18 cellular contexts compared by ENCODE assay signal in the genomic region with DNA sequence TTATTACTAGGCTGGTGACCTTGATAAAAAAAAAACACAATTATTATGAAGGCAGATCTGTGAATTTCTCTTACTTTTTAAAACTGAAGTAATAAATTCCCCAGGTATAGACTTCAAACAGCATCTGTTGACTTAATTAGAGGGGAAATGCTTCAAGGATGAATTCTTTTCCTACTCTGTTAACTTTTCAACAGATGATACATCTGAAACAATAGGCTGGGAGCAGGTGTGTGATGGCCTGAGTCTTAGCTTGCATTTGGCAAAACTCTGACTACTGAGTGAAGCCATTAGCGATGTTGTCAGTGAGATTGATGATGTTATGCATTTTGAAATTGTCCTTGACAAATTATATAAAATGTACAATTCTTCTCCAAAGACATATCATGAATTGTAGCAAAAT. TPM values are rescaled to one million over a fixed set of nuclear protein-coding genes. Genes with fewer than 3 reads are reported as not detected.
DNase-seq lines count a peak whose midpoint lies in the region; ATAC-seq and TF ChIP-seq lines count a peak whose summit lies in the region.
"Had no signal": no experiment of that assay in that cellular context is flagged by ENCODE, and none has a peak within 500 bp of the region (broad histone marks: within the 10 kb centered on the region; RNA-seq: fewer than 3 reads in every experiment).

No MANE protein-coding gene starts in this region.

- H2BK5ac ChIP-seq in mesenchymal stem cell (ENCODE audit: low read depth, low read length, poor library complexity, severe bottlenecking) = peak overlapping the region; percentile 85

- H3K4me3 Mint-ChIP-seq in stimulated activated naive B cell treated with anti-CD40 and anti-IgM and Interleukin-4, amounts not matched to agents 10 μg/mL and 1 μg/mL and 100 μg/mL, for 72 hours = peak overlapping the region in 1 of 2 donors; percentile 10
- H3K4me3 Mint-ChIP-seq: activated naive CD8-positive, alpha-beta T cell treated with anti-CD3 and anti-CD28 coated beads, Interleukin-2, amount 50 U/mL, for 24 hours; activated T-helper 17 cell treated with anti-CD3 and anti-CD28 coated beads, Interleukin-2, amount 50 U/mL, for 72 hours had no signal

- no peaks in the 10 kb centered on the region for H3K79me1 ChIP-seq in mesenchymal stem cell (replicated peaks; ENCODE audit: low read length, poor library complexity, severe bottlenecking)

- DNase-seq in left ventricle myocardium inferior (no peak), cardiac septum (ENCODE audit: low spot score) (no peak), RWPE1 (ENCODE audit: low spot score) (no peak), mesenchymal stem cell (no peak), Kasumi-1 (lab: John Stamatoyannopoulos, UW) (no peak), LoVo (ENCODE audit: low spot score) (no peak)
- DNase-seq in stimulated activated naive B cell treated with anti-CD40 and anti-IgM and Interleukin-4, amounts not matched to agents 10 μg/mL and 1 μg/mL and 100 μg/mL, for 72 hours = no peak
- DNase-seq: activated CD4-positive, CD25-positive, alpha-beta regulatory T cell treated with anti-CD3 and anti-CD28 coated beads, Interleukin-2, amount 50 U/mL, for 72 hours; activated naive CD8-positive, alpha-beta T cell treated with anti-CD3 and anti-CD28 coated beads, Interleukin-2, amount 50 U/mL, for 24 hours; effector memory CD4-positive, alpha-beta T cell; NCI-H2029; right cardiac atrium; stimulated activated CD4-positive, alpha-beta T cell treated with anti-CD3 and anti-CD28 coated beads, Interleukin-1b, Interleukin-23, amount 100 ng/mL, for 48 hours had no signal

- CTCF ChIA-PET in RWPE1 (lab: Yijun Ruan, JAX) = interaction anchor here (0.5 kb wide), 1 partner anchor 144 kb away, joined by 4 read pairs; no protein-coding TSS in a partner anchor

- no peak overlapping the region for H3K9ac ChIP-seq in mesenchymal stem cell (ENCODE audit: low read length)

- peak overlapping the region in 1 of 2 experiments; percentile 82 for H3K18ac ChIP-seq in mesenchymal stem cell (ENCODE audit: low read depth in 1 of 2, low read length in 2 of 2)

- H3K27ac Mint-ChIP-seq in stimulated activated naive B cell treated with anti-CD40 and anti-IgM and Interleukin-4, amounts not matched to agents 10 μg/mL and 1 μg/mL and 100 μg/mL, for 72 hours = peak overlapping the region; percentile 75
- H3K27ac Mint-ChIP-seq: activated naive CD8-positive, alpha-beta T cell treated with anti-CD3 and anti-CD28 coated beads, Interleukin-2, amount 50 U/mL, for 24 hours; activated T-helper 17 cell treated with anti-CD3 and anti-CD28 coated beads, Interleukin-2, amount 50 U/mL, for 72 hours had no signal

- peak overlapping the region in 1 of 2 experiments; percentile 100 for H2BK12ac ChIP-seq in mesenchymal stem cell (ENCODE audit: low read length in 2 of 2)

- H3K36me3 Mint-ChIP-seq in stimulated activated naive B cell treated with anti-CD40 and anti-IgM and Interleukin-4, amounts not matched to agents 10 μg/mL and 1 μg/mL and 100 μg/mL, for 72 hours = peaks cover 0 to 4% of the 10 kb centered on the region in 2 donors

- no peak overlapping the region for H4K91ac ChIP-seq in mesenchymal stem cell (ENCODE audit: low read length)

- H3K36me3 ChIP-seq in left ventricle myocardium inferior = no peaks in the 10 kb centered on the region
- H3K36me3 ChIP-seq in mesenchymal stem cell (ENCODE audit: control insufficient read depth in 1 of 2, insufficient read depth in 2 of 2, low read depth in 1 of 2, low read length in 2 of 2) = no peaks in the 10 kb centered on the region

- H2BK15ac ChIP-seq in mesenchymal stem cell (ENCODE audit: low read depth, poor library complexity, severe bottlenecking) = no peak overlapping the region

- ATAC-seq in stimulated activated naive B cell treated with anti-CD40 and anti-IgM and Interleukin-4, amounts not matched to agents 10 μg/mL and 1 μg/mL and 100 μg/mL, for 72 hours (replicated peaks) = no peak
- ATAC-seq in GM19351 (IDR thresholded peaks at IDR 0.05; ENCODE audit: unreplicated experiment) = no peak
- ATAC-seq: activated T-helper 17 cell treated with anti-CD3 and anti-CD28 coated beads, Interleukin-2, amount 50 U/mL, for 72 hours; HCT116 had no signal

- no peak overlapping the region for H4K8ac ChIP-seq in mesenchymal stem cell (ENCODE audit: low read length)

- peak overlapping the region; percentile 55 for H2BK120ac ChIP-seq in mesenchymal stem cell (ENCODE audit: low read depth, low read length)

- H2AK5ac ChIP-seq in mesenchymal stem cell (ENCODE audit: low read length, severe bottlenecking) = peak overlapping the region; percentile 84

- POLR2A ChIA-PET in RWPE1 (lab: Yijun Ruan, JAX; ENCODE audit: low non-redundant PET) = no interaction called here

- H3K27me3 ChIP-seq in left ventricle myocardium inferior (ENCODE audit: low read depth) (no peaks in the 10 kb centered on the region), mesenchymal stem cell (ENCODE audit: control insufficient read depth in 1 of 2, insufficient read depth in 1 of 2, low read length in 2 of 2) (no peaks in the 10 kb centered on the region)
- H3K27me3 ChIP-seq: hepatocyte had no signal

- H3K9me3 ChIP-seq in left ventricle myocardium inferior (replicated peaks) (peaks cover 9% of the 10 kb centered on the region), mesenchymal stem cell (ENCODE audit: control insufficient read depth, low read length) (no peaks in the 10 kb centered on the region)

- H3K14ac ChIP-seq in mesenchymal stem cell (ENCODE audit: low read length in 2 of 2) = no peak overlapping the region

- H3K9me3 Mint-ChIP-seq in stimulated activated naive B cell treated with anti-CD40 and anti-IgM and Interleukin-4, amounts not matched to agents 10 μg/mL and 1 μg/mL and 100 μg/mL, for 72 hours = peaks cover 10 to 11% of the 10 kb centered on the region in 2 donors
- H3K9me3 Mint-ChIP-seq: activated naive CD8-positive, alpha-beta T cell treated with anti-CD3 and anti-CD28 coated beads, Interleukin-2, amount 50 U/mL, for 24 hours; activated T-helper 17 cell treated with anti-CD3 and anti-CD28 coated beads, Interleukin-2, amount 50 U/mL, for 72 hours had no signal

- no peak overlapping the region for H2AFZ ChIP-seq in mesenchymal stem cell (ENCODE audit: low read depth, low read length)
- H2AFZ ChIP-seq: hepatocyte, PC-9 had no signal

- intact Hi-C loops in left ventricle myocardium inferior (cut with micrococcal nuclease) (no loop called here), cardiac septum (cut with DNase I) (no loop called here)

- no peak overlapping the region for H3K23ac ChIP-seq in mesenchymal stem cell (ENCODE audit: low read length in 2 of 2)

- H3K4me1 ChIP-seq in left ventricle myocardium inferior (peaks cover 48% of the 10 kb centered on the region), mesenchymal stem cell (ENCODE audit: control insufficient read depth, insufficient read depth, low read depth, low read length) (peaks cover 2% of the 10 kb centered on the region)

- H3K4ac ChIP-seq in mesenchymal stem cell (ENCODE audit: low read depth in 1 of 2, low read length in 2 of 2) = peak overlapping the region in 1 of 2 experiments; percentile 63

- H3K4me2 ChIP-seq in mesenchymal stem cell (ENCODE audit: low read length, poor library complexity, severe bottlenecking) = no peak overlapping the region
- H3K4me2 ChIP-seq: hepatocyte, PC-9 had no signal

- WGBS in mesenchymal stem cell = no CpG with 5 or more reads among the region's 1 CpG

- TF ChIP-seq CTCF in left ventricle myocardium inferior (IDR thresholded peaks at IDR 0.05; ENCODE audit: borderline replicate concordance) = no peak
- TF ChIP-seq CTCF in RWPE1 (conservative IDR thresholded peaks at IDR 0.05; ENCODE audit: low read depth) = no peak

- H3K27ac ChIP-seq in left ventricle myocardium inferior (replicated peaks) (peak overlapping the region; percentile 76), RWPE1 (peak overlapping the region; percentile 82), mesenchymal stem cell (ENCODE audit: low read length, poor library complexity, severe bottlenecking) (peak overlapping the region; percentile 81)
- H3K27ac ChIP-seq: hepatocyte, PC-9 had no signal

- no peak overlapping the region for H3K4me3 ChIP-seq in left ventricle myocardium inferior
- H3K4me3 ChIP-seq in mesenchymal stem cell (ENCODE audit: insufficient read depth in 1 of 2, low read depth in 1 of 2, low read length in 2 of 2) = no peak overlapping the region
- H3K4me3 ChIP-seq: hepatocyte, PC-9 had no signal

- no peaks in the 10 kb centered on the region for H3K27me3 Mint-ChIP-seq in stimulated activated naive B cell treated with anti-CD40 and anti-IgM and Interleukin-4, amounts not matched to agents 10 μg/mL and 1 μg/mL and 100 μg/mL, for 72 hours
- H3K27me3 Mint-ChIP-seq: activated naive CD8-positive, alpha-beta T cell treated with anti-CD3 and anti-CD28 coated beads, Interleukin-2, amount 50 U/mL, for 24 hours had no signal

- peaks cover 32 to 59% of the 10 kb centered on the region in 2 donors for H3K4me1 Mint-ChIP-seq in stimulated activated naive B cell treated with anti-CD40 and anti-IgM and Interleukin-4, amounts not matched to agents 10 μg/mL and 1 μg/mL and 100 μg/mL, for 72 hours

RNA-seq across cellular contexts. Expression of gene OGFRL1, which starts 39.7 kb away (rescaled TPM):
- total RNA-seq in left ventricle myocardium inferior (7.1 TPM), cardiac septum (7.7 TPM)
- polyA plus RNA-seq in mesenchymal stem cell (2013, experiment 1 of 2) = 34.2 TPM
- polyA plus RNA-seq in mesenchymal stem cell (2013, experiment 2 of 2) = 37.1 TPM
